ENCODE assay signal across 8 cellular contexts in the genomic region with DNA sequence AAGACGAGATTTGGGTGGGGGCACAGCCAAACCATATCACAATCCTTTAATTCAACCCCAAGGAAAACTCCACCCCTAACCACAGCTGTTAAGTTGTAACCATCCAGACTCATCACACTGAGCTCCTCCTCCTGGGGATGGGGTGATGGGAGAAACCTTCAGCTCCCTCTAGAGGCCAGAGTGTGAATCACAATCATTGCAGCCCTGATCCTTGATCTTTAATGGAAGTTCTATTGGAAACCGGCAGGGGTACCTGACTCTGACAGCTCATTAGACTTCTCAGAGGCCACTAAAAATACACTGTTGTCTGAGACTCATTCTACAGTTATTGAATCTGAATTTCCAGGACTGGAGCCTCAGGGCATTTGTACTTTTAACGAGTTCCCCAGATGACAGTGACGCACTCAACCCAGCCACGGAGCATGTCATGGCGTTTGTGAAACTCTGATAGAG.
DNase-seq lines count a peak whose midpoint lies in the region; ATAC-seq and TF ChIP-seq lines count a peak whose summit lies in the region.

No MANE protein-coding gene starts in this region.

- H3K4me1 Mint-ChIP-seq in Calu3 (ENCODE audit: low read depth, unreplicated experiment): no peaks in the 10 kb centered on the region

- no peak overlapping the region for H3K27ac Mint-ChIP-seq in Calu3 (ENCODE audit: unreplicated experiment)

- H3K36me3 Mint-ChIP-seq in Calu3 (ENCODE audit: insufficient read depth, unreplicated experiment): no peaks in the 10 kb centered on the region

- ATAC-seq in lower lobe of right lung: peak; percentile 21 to 65
- no peak for ATAC-seq in HG02938 (IDR thresholded peaks at IDR 0.05; ENCODE audit: unreplicated experiment)
- no peak for ATAC-seq in GM19023 (IDR thresholded peaks at IDR 0.05; ENCODE audit: unreplicated experiment)

- BruUV-seq in Calu3 (replicated peaks; lab: Mats Ljungman, UMichigan): no TSS peak

- H3K9me3 Mint-ChIP-seq in Calu3 (ENCODE audit: low read depth, unreplicated experiment): no peaks in the 10 kb centered on the region

- H3K9me3 ChIP-seq in breast epithelium (peaks cover 5 to 13% of the 10 kb centered on the region in 2 donors), lower lobe of right lung (peaks cover 7% of the 10 kb centered on the region)

- H3K27me3 ChIP-seq in breast epithelium: peaks cover 0 to 14% of the 10 kb centered on the region in 2 donors
- peaks cover 16% of the 10 kb centered on the region for H3K27me3 ChIP-seq in lower lobe of right lung (ENCODE audit: low read depth)

- CTCF ChIA-PET in Calu3 (lab: Charles Lee): interaction anchor here (0.7 to 1.0 kb wide), 3 partner anchors 11 to 341 kb away, joined by 3 to 8 read pairs (median 4); no protein-coding TSS in a partner anchor

- H3K4me3 ChIP-seq in breast epithelium (no peak overlapping the region), lower lobe of right lung (no peak overlapping the region)

- H3K4me1 ChIP-seq in breast epithelium (no peaks in the 10 kb centered on the region), lower lobe of right lung (no peaks in the 10 kb centered on the region)

- no peaks in the 10 kb centered on the region for H3K36me3 ChIP-seq in breast epithelium
- H3K36me3 ChIP-seq in lower lobe of right lung: no peaks in the 10 kb centered on the region

- no peak for TF ChIP-seq POLR2A in breast epithelium (IDR thresholded peaks at IDR 0.05)

- TF ChIP-seq CTCF in Calu3 (IDR thresholded peaks at IDR 0.05; ENCODE audit: unreplicated experiment): peak; percentile 45
- TF ChIP-seq CTCF in breast epithelium (IDR thresholded peaks at IDR 0.05): peak in 2 of 3 donors; percentile 52 to 59
- TF ChIP-seq CTCF in lower lobe of right lung (IDR thresholded peaks at IDR 0.05): peak; percentile 58

- DNase-seq in Calu3 (peak; percentile 38), H4 (ENCODE audit: low spot score) (peak; percentile 46), NCI-H524 treated with DMSO at 0.1 percent for 48 hours (lab: John Stamatoyannopoulos, UW) (peak; percentile 56), breast epithelium (ENCODE audit: low spot score in 2 of 2) (no peak), lower lobe of right lung (no peak), COR-L47 (lab: John Stamatoyannopoulos, UW) (no peak)

- intact Hi-C loops in Calu3 (cut with micrococcal nuclease; ENCODE audit: unreplicated experiment) (no loop called here), breast epithelium (cut with DNase I; ENCODE audit: low total_unique reads) (no loop called here), lower lobe of right lung (cut with DNase I) (no loop called here)

- no peak overlapping the region for H3K27ac ChIP-seq in breast epithelium
- no peak overlapping the region for H3K27ac ChIP-seq in lower lobe of right lung

- H3K27me3 Mint-ChIP-seq in Calu3 (ENCODE audit: unreplicated experiment): peaks cover 55% of the 10 kb centered on the region

- no peak overlapping the region for H3K4me3 Mint-ChIP-seq in Calu3 (ENCODE audit: low read depth, unreplicated experiment)

Comparison
In these comparisons a context has a peak if more than half of its experiments do, and no peak if none do; other contexts are left out.
1. DNase-seq: peak in Calu3 (single experiment), H4 (single experiment) and NCI-H524 treated with DMSO at 0.1 percent for 48 hours (single experiment); none in breast epithelium (0 of 2), lower lobe of right lung (single experiment) and COR-L47 (single experiment).
2. ATAC-seq: peak in lower lobe of right lung (2 of 2); none in HG02938 (single experiment) and GM19023 (single experiment).
3. Peak in every context shown above with its lines, with median percentiles within 50 percentile points of each other: CTCF ChIP-seq.